1 cellular context compared by ENCODE assay signal in the genomic region with DNA sequence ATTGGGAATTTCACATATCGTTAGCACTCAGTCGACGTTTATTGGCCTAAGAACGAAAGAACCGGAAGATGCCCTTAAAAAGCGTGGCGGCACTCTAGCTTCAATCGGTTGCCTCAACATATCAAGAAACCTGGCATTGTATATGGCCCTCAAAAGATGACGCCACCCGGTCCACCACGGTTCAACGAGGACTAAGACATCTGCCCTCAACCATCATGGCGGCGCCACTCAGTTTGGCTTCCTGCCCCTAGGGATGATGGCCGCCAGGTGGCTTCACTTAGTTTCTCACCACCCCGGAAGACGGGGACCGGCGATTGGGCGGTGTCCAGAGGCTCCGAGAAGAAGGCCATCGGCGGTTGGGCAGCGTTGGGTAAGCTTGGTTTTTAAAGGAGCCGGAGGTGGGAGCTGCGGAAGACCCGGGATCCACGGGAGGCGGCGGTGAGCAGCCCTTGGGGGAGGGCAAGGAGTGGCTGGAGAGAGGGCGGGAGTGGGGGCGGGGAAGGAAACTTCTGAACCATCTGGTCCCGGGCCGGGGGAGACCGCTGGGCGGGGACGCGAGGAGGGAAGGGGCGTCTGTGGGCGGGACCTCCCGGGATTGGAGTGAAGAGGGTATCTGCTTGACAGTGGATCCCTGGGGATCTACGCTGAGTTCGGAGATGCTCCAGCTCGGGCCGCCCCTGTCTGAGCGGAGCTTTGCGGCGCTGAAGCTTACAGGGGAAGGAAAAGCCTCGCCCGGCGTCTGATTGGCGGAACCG.
A peak's percentile ranks its signal among the peaks of the same experiment; 100 is the strongest.
TF ChIP-seq lines count a peak whose summit lies in the region.

TSS of gene PRR14 (plus strand) at position 592 of the 755 bp plus-strand sequence. CDS start 686 bp downstream, outside the sequence.

TF ChIP-seq in HepG2, 621 proteins besides CTCF, POLR2A, EP300 and RAD21 (continued from another document and continues in another):
- TF ChIP-seq BRF2 (CRISPR knock-in tag; IDR thresholded peaks at IDR 0.05) (no peak), ZMYM3 (CRISPR knock-in tag; IDR thresholded peaks at IDR 0.05) (peak; percentile 39; the same call in 1 of the 2 replicates), SP140L (CRISPR knock-in tag; IDR thresholded peaks at IDR 0.05; ENCODE audit: borderline replicate concordance) (no peak), ZNF572 (CRISPR knock-in tag; IDR thresholded peaks at IDR 0.05) (no peak), ZNF569 (CRISPR knock-in tag; IDR thresholded peaks at IDR 0.05; ENCODE audit: borderline replicate concordance) (no peak), SOX5 (CRISPR knock-in tag; IDR thresholded peaks at IDR 0.05; ENCODE audit: borderline replicate concordance) (peak; percentile 37; the same call in 1 of the 2 replicates), ZNF33B (CRISPR knock-in tag; IDR thresholded peaks at IDR 0.05) (no peak), ZNF263 (CRISPR knock-in tag; IDR thresholded peaks at IDR 0.05) (no peak), KDM5A (IDR thresholded peaks at IDR 0.05; ENCODE audit: borderline replicate concordance, low read length) (peak; percentile 47; the same call in 1 of the 2 replicates), KLF15 (CRISPR knock-in tag; IDR thresholded peaks at IDR 0.05; ENCODE audit: borderline replicate concordance) (no peak), FOXP4 (CRISPR knock-in tag; IDR thresholded peaks at IDR 0.05) (0 out of 2 replicates have a peak, but pooled peaks have one; percentile 12), ARHGAP35 (CRISPR knock-in tag; IDR thresholded peaks at IDR 0.05; ENCODE audit: borderline replicate concordance) (no peak), ZMYM2 (CRISPR knock-in tag; IDR thresholded peaks at IDR 0.05) (no peak), ZFP36L1 (CRISPR knock-in tag; IDR thresholded peaks at IDR 0.05) (no peak), ZNF431 (CRISPR knock-in tag; IDR thresholded peaks at IDR 0.05; ENCODE audit: borderline replicate concordance, low read depth) (no peak), ZNF580 (CRISPR knock-in tag; IDR thresholded peaks at IDR 0.05; ENCODE audit: borderline replicate concordance, low read depth) (no peak; the same call in 1 of the 2 replicates), ZNF761 (CRISPR knock-in tag; conservative IDR thresholded peaks at IDR 0.05) (peak; percentile 90), ZNF709 (CRISPR knock-in tag; IDR thresholded peaks at IDR 0.05) (peak; percentile 85; the same call in 1 of the 2 replicates), ZSCAN21 (CRISPR knock-in tag; IDR thresholded peaks at IDR 0.05; ENCODE audit: borderline replicate concordance) (no peak), ZNF773 (CRISPR knock-in tag; IDR thresholded peaks at IDR 0.05; ENCODE audit: borderline replicate concordance) (no peak), ZNF546 (CRISPR knock-in tag; conservative IDR thresholded peaks at IDR 0.05) (no peak), PAWR (CRISPR knock-in tag; IDR thresholded peaks at IDR 0.05; ENCODE audit: borderline replicate concordance) (0 out of 2 replicates have a peak, but pooled peaks have one; percentile 68), TBX3 (IDR thresholded peaks at IDR 0.05; ENCODE audit: borderline replicate concordance) (peak; percentile 82; the same call in 1 of the 2 replicates), MED1 (CRISPR knock-in tag; IDR thresholded peaks at IDR 0.05) (peak; percentile 49), ZFP41 (CRISPR knock-in tag; IDR thresholded peaks at IDR 0.05; ENCODE audit: borderline replicate concordance) (no peak), ZNF879 (CRISPR knock-in tag; IDR thresholded peaks at IDR 0.05) (no peak), ZNF768 (CRISPR knock-in tag; IDR thresholded peaks at IDR 0.05) (no peak), ZFYVE20 (CRISPR knock-in tag; IDR thresholded peaks at IDR 0.05; ENCODE audit: borderline replicate concordance, low read depth) (no peak), DNMT3B (CRISPR knock-in tag; conservative IDR thresholded peaks at IDR 0.05) (no peak)
- TF ChIP-seq, protein P1, sequence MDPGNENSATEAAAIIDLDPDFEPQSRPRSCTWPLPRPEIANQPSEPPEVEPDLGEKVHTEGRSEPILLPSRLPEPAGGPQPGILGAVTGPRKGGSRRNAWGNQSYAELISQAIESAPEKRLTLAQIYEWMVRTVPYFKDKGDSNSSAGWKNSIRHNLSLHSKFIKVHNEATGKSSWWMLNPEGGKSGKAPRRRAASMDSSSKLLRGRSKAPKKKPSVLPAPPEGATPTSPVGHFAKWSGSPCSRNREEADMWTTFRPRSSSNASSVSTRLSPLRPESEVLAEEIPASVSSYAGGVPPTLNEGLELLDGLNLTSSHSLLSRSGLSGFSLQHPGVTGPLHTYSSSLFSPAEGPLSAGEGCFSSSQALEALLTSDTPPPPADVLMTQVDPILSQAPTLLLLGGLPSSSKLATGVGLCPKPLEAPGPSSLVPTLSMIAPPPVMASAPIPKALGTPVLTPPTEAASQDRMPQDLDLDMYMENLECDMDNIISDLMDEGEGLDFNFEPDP (CRISPR knock-in tag; conservative IDR thresholded peaks at IDR 0.05), result no peak
- TF ChIP-seq, protein P2, sequence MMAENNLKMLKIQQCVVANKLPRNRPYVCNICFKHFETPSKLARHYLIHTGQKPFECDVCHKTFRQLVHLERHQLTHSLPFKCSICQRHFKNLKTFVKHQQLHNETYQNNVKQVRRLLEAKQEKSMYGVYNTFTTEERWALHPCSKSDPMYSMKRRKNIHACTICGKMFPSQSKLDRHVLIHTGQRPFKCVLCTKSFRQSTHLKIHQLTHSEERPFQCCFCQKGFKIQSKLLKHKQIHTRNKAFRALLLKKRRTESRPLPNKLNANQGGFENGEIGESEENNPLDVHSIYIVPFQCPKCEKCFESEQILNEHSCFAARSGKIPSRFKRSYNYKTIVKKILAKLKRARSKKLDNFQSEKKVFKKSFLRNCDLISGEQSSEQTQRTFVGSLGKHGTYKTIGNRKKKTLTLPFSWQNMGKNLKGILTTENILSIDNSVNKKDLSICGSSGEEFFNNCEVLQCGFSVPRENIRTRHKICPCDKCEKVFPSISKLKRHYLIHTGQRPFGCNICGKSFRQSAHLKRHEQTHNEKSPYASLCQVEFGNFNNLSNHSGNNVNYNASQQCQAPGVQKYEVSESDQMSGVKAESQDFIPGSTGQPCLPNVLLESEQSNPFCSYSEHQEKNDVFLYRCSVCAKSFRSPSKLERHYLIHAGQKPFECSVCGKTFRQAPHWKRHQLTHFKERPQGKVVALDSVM (CRISPR knock-in tag; IDR thresholded peaks at IDR 0.05), result no peak
- TF ChIP-seq, protein P3, sequence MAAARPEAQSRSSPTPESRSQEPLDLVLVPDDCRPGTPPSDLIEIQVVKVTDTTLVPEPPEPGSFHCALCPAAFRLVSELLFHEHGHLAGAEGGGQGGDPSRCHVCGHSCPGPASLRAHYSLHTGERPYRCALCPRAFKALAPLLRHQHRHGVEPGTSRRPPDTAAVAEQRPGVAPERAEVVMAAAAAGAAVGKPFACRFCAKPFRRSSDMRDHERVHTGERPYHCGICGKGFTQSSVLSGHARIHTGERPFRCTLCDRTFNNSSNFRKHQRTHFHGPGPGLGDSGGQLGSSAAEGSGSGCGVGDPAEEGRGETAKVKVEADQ (CRISPR knock-in tag; IDR thresholded peaks at IDR 0.05; ENCODE audit: borderline replicate concordance), result no peak; the same call in 1 of the 2 replicates
- TF ChIP-seq, protein P4, sequence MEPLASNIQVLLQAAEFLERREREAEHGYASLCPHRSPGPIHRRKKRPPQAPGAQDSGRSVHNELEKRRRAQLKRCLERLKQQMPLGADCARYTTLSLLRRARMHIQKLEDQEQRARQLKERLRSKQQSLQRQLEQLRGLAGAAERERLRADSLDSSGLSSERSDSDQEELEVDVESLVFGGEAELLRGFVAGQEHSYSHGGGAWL (CRISPR knock-in tag; IDR thresholded peaks at IDR 0.05), result 0 out of 2 replicates have a peak, but pooled peaks have one; percentile 43
- TF ChIP-seq, protein P5, sequence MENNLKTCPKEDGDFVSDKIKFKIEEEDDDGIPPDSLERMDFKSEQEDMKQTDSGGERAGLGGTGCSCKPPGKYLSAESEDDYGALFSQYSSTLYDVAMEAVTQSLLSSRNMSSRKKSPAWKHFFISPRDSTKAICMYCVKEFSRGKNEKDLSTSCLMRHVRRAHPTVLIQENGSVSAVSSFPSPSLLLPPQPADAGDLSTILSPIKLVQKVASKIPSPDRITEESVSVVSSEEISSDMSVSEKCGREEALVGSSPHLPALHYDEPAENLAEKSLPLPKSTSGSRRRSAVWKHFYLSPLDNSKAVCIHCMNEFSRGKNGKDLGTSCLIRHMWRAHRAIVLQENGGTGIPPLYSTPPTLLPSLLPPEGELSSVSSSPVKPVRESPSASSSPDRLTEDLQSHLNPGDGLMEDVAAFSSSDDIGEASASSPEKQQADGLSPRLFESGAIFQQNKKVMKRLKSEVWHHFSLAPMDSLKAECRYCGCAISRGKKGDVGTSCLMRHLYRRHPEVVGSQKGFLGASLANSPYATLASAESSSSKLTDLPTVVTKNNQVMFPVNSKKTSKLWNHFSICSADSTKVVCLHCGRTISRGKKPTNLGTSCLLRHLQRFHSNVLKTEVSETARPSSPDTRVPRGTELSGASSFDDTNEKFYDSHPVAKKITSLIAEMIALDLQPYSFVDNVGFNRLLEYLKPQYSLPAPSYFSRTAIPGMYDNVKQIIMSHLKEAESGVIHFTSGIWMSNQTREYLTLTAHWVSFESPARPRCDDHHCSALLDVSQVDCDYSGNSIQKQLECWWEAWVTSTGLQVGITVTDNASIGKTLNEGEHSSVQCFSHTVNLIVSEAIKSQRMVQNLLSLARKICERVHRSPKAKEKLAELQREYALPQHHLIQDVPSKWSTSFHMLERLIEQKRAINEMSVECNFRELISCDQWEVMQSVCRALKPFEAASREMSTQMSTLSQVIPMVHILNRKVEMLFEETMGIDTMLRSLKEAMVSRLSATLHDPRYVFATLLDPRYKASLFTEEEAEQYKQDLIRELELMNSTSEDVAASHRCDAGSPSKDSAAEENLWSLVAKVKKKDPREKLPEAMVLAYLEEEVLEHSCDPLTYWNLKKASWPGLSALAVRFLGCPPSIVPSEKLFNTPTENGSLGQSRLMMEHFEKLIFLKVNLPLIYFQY (CRISPR knock-in tag; IDR thresholded peaks at IDR 0.05; ENCODE audit: borderline replicate concordance), result peak; percentile 55; the same call in 1 of the 2 replicates
- TF ChIP-seq, protein P6, sequence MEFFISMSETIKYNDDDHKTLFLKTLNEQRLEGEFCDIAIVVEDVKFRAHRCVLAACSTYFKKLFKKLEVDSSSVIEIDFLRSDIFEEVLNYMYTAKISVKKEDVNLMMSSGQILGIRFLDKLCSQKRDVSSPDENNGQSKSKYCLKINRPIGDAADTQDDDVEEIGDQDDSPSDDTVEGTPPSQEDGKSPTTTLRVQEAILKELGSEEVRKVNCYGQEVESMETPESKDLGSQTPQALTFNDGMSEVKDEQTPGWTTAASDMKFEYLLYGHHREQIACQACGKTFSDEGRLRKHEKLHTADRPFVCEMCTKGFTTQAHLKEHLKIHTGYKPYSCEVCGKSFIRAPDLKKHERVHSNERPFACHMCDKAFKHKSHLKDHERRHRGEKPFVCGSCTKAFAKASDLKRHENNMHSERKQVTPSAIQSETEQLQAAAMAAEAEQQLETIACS (CRISPR knock-in tag; IDR thresholded peaks at IDR 0.05), result no peak
- TF ChIP-seq, protein P7, sequence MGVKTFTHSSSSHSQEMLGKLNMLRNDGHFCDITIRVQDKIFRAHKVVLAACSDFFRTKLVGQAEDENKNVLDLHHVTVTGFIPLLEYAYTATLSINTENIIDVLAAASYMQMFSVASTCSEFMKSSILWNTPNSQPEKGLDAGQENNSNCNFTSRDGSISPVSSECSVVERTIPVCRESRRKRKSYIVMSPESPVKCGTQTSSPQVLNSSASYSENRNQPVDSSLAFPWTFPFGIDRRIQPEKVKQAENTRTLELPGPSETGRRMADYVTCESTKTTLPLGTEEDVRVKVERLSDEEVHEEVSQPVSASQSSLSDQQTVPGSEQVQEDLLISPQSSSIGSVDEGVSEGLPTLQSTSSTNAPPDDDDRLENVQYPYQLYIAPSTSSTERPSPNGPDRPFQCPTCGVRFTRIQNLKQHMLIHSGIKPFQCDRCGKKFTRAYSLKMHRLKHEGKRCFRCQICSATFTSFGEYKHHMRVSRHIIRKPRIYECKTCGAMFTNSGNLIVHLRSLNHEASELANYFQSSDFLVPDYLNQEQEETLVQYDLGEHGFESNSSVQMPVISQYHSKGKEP (CRISPR knock-in tag; IDR thresholded peaks at IDR 0.05), result 0 out of 2 replicates have a peak, but pooled peaks have one; percentile 8
- TF ChIP-seq, protein P8, sequence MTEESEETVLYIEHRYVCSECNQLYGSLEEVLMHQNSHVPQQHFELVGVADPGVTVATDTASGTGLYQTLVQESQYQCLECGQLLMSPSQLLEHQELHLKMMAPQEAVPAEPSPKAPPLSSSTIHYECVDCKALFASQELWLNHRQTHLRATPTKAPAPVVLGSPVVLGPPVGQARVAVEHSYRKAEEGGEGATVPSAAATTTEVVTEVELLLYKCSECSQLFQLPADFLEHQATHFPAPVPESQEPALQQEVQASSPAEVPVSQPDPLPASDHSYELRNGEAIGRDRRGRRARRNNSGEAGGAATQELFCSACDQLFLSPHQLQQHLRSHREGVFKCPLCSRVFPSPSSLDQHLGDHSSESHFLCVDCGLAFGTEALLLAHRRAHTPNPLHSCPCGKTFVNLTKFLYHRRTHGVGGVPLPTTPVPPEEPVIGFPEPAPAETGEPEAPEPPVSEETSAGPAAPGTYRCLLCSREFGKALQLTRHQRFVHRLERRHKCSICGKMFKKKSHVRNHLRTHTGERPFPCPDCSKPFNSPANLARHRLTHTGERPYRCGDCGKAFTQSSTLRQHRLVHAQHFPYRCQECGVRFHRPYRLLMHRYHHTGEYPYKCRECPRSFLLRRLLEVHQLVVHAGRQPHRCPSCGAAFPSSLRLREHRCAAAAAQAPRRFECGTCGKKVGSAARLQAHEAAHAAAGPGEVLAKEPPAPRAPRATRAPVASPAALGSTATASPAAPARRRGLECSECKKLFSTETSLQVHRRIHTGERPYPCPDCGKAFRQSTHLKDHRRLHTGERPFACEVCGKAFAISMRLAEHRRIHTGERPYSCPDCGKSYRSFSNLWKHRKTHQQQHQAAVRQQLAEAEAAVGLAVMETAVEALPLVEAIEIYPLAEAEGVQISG (CRISPR knock-in tag; IDR thresholded peaks at IDR 0.05), result peak; percentile 88
